26 cellular contexts compared by ENCODE assay signal in genomic region chr7:158329686-158330085, GRCh38.
"Had no signal": no experiment of that assay in that cellular context is flagged by ENCODE, and none has a peak within 500 bp of the region (broad histone marks: within the 10 kb centered on the region; RNA-seq: fewer than 3 reads in every experiment).

No MANE protein-coding gene starts in this region.

- DNase-seq: activated CD4-positive, alpha-beta T cell treated with anti-CD3 and anti-CD28 coated beads for 36 hours; activated CD4-positive, alpha-beta T cell treated with anti-CD3 and anti-CD28 coated beads, Interleukin-2, amount 10 ng/mL, durations not matched to agents 7 days and 5 days; activated CD4-positive, alpha-beta T cell treated with anti-CD3 and anti-CD28 coated beads, Interleukin-2, amount 50 U/mL, for 48 hours; activated CD8-positive, alpha-beta memory T cell treated with anti-CD3 and anti-CD28 coated beads, Interleukin-2, amount 50 U/mL, for 48 hours; activated CD8-positive, alpha-beta T cell treated with anti-CD3 and anti-CD28 coated beads, Interleukin-2, amount 10 ng/mL, durations not matched to agents 7 days and 5 days; activated effector memory CD4-positive, alpha-beta T cell treated with Interleukin-2 at 50 U/mL for 16 hours; activated naive CD4-positive, alpha-beta T cell treated with anti-CD3 and anti-CD28 coated beads, Interleukin-2, amount 10 ng/mL, durations not matched to agents 7 days and 5 days; activated naive CD8-positive, alpha-beta T cell treated with anti-CD3 and anti-CD28 coated beads, Interleukin-2, amount 50 U/mL, for 24 hours; activated T-cell treated with anti-CD3 and anti-CD28 coated beads, Interleukin-2, amount 50 U/mL, for 48 hours; aorta; brain microvascular endothelial cell; NCI-H1436 treated with DMSO at 0.1 percent for 48 hours; NCI-H1694 treated with DMSO at 0.1 percent for 48 hours; NCI-H2029; NCI-H345; NCI-H524 treated with DMSO at 0.1 percent for 48 hours; NCI-H748 treated with DMSO at 0.1 percent for 48 hours; NK-92 treated with Interleukin-12 subunit alpha and Interleukin-12 subunit beta, amount 100 ng/mL, for 24 hours; PC-3; Peyer's patch; RPMI8226; SHP77 treated with DMSO at 0.1 percent for 48 hours; SK-N-SH had no signal

- ATAC-seq: activated CD4-positive, alpha-beta T cell treated with anti-CD3 and anti-CD28 coated beads for 36 hours; activated CD4-positive, CD25-positive, alpha-beta regulatory T cell treated with anti-CD3 and anti-CD28 coated beads, Interleukin-2, amount 50 U/mL, for 24 hours; activated CD8-positive, alpha-beta T cell treated with anti-CD3 and anti-CD28 coated beads, Interleukin-2, amount 10 ng/mL, durations not matched to agents 7 days and 5 days; activated naive CD8-positive, alpha-beta T cell treated with anti-CD3 and anti-CD28 coated beads, Interleukin-2, amount 50 U/mL, for 24 hours; PC-3; WTC11 had no signal

- H3K27ac ChIP-seq: brain microvascular endothelial cell, Peyer's patch, SJSA1 had no signal

- H3K4me2 ChIP-seq: SK-N-SH had no signal

- H3K27me3 ChIP-seq: brain microvascular endothelial cell, Peyer's patch, SJSA1 had no signal

- H3K4me3 ChIP-seq: Peyer's patch, SJSA1 had no signal

- H3K36me3 ChIP-seq: brain microvascular endothelial cell, Peyer's patch, SJSA1 had no signal

- H3K4me1 ChIP-seq: Peyer's patch, SJSA1 had no signal

- H3K9me3 ChIP-seq: Peyer's patch had no signal

- H3K9ac ChIP-seq: SK-N-SH had no signal
